Comparison of ENCODE assay signal across 14 cellular contexts in the genomic region with DNA sequence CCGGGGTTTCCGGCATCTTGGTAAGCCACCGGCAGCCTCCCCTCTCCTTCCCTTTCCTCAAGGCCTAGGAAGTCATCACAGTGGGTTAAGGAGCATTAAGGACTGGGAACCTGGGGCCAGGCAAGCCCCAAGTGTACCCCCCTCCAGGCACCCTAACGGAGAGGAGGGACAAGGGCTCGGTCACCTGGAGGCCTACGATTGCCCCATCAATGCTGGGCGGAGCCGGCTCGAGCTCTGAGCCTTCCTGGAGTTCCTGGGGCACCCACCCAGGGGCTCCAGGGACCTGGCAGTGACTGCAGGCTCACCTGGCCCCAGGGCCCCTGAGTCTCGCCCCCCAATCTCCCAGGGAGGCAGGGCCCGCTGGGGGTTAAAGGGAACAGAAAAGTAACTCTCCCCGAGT. TPM values are rescaled to one million over a fixed set of nuclear protein-coding genes. Genes with fewer than 3 reads are reported as not detected.
DNase-seq lines count a peak whose midpoint lies in the region; ATAC-seq and TF ChIP-seq lines count a peak whose summit lies in the region.
"Had no signal": no experiment of that assay in that cellular context is flagged by ENCODE, and none has a peak within 500 bp of the region (broad histone marks: within the 10 kb centered on the region; RNA-seq: fewer than 3 reads in every experiment).

No MANE protein-coding gene starts in this region.

- H3K79me2 ChIP-seq in osteoblast (ENCODE audit: insufficient read depth, low read length), result no peaks in the 10 kb centered on the region

- H3K36me3 Mint-ChIP-seq in dendritic cell treated with granulocyte-macrophage colony-stimulating factor and Interleukin-4, amounts not matched to agents 40 ng/mL and 50 ng/mL, for 4 days (ENCODE audit: low read depth), result no peaks in the 10 kb centered on the region
- H3K36me3 Mint-ChIP-seq: CD4-positive, CD25-positive, alpha-beta regulatory T cell; IgD-negative memory B cell had no signal

- H3K27ac ChIP-seq in BLaER1 treated with 17β-estradiol and CSF1 and Interleukin-3, amounts not matched to agents 10 nM and 100 nM, result peak overlapping the region in 4 of 11 experiments; percentile 12 to 53 (median 24); a peak in 6 of 22 replicates
- H3K27ac ChIP-seq in HEK293 (ENCODE audit: extremely low read depth, low read depth, low read length), result no peak overlapping the region
- no peak overlapping the region for H3K27ac ChIP-seq in osteoblast (ENCODE audit: low read depth, low read length)
- H3K27ac ChIP-seq in heart left ventricle, result no peak overlapping the region
- no peak overlapping the region for H3K27ac ChIP-seq in coronary artery

- no peak for ATAC-seq in heart left ventricle

- H3K9ac ChIP-seq in BLaER1 treated with 17β-estradiol and CSF1 and Interleukin-3, amounts not matched to agents 10 nM and 100 nM, result peak overlapping the region in 4 of 11 experiments; percentile 6 to 47 (median 41); a peak in 2 of 22 replicates

- DNase-seq in osteoblast (ENCODE audit: insufficient read length, low spot score, missing footprints) (peak; percentile 22), SHP77 treated with DMSO at 0.1 percent for 48 hours (lab: John Stamatoyannopoulos, UW) (no peak), heart left ventricle (no peak), glomerular visceral epithelial cell (ENCODE audit: extremely low spot score) (no peak), coronary artery (ENCODE audit: low spot score) (no peak)
- DNase-seq: CD4-positive, CD25-positive, alpha-beta regulatory T cell; DMS53; GF-D8; GOT3; KG1 had no signal

- H3K4me2 ChIP-seq in BLaER1 treated with 17β-estradiol and CSF1 and Interleukin-3, amounts not matched to agents 10 nM and 100 nM, result peak overlapping the region; percentile 38 to 90 (median 59); a peak in 21 of 22 replicates
- H3K4me2 ChIP-seq in osteoblast (ENCODE audit: insufficient read depth, low read length), result no peak overlapping the region

- H3K4me1 Mint-ChIP-seq in dendritic cell treated with granulocyte-macrophage colony-stimulating factor and Interleukin-4, amounts not matched to agents 40 ng/mL and 50 ng/mL, for 4 days (ENCODE audit: low read depth), result peaks cover 37% of the 10 kb centered on the region
- H3K4me1 Mint-ChIP-seq: CD4-positive, CD25-positive, alpha-beta regulatory T cell had no signal

- WGBS in heart left ventricle, 4 donors, result 47 to 56% (median 54%) methylated on average over 7 to 12 of the region's 12 CpGs

- peaks cover 53% of the 10 kb centered on the region for H3K27me3 Mint-ChIP-seq in dendritic cell treated with granulocyte-macrophage colony-stimulating factor and Interleukin-4, amounts not matched to agents 40 ng/mL and 50 ng/mL, for 4 days

- CTCF ChIA-PET in HEK293 (lab: Yijun Ruan, JAX), result no interaction called here

- no peaks in the 10 kb centered on the region for H3K9me3 Mint-ChIP-seq in dendritic cell treated with granulocyte-macrophage colony-stimulating factor and Interleukin-4, amounts not matched to agents 40 ng/mL and 50 ng/mL, for 4 days
- H3K9me3 Mint-ChIP-seq: IgD-negative memory B cell had no signal

- intact Hi-C loops in dendritic cell treated with granulocyte-macrophage colony-stimulating factor and Interleukin-4, amounts not matched to agents 40 ng/mL and 50 ng/mL, for 4 days (cut with micrococcal nuclease), result no loop called here
- intact Hi-C loops in heart left ventricle (cut with DNase I), result no loop called here

- POLR2A ChIA-PET in HEK293 (lab: Yijun Ruan, JAX), result no interaction called here

- H2AFZ ChIP-seq in osteoblast (ENCODE audit: low read length), result no peak overlapping the region

- no peak overlapping the region for H3K4me3 Mint-ChIP-seq in dendritic cell treated with granulocyte-macrophage colony-stimulating factor and Interleukin-4, amounts not matched to agents 40 ng/mL and 50 ng/mL, for 4 days
- H3K4me3 Mint-ChIP-seq: CD4-positive, CD25-positive, alpha-beta regulatory T cell; IgD-negative memory B cell had no signal

- no peak for TF ChIP-seq POLR2A in heart left ventricle (IDR thresholded peaks at IDR 0.05)

- H4K20me1 ChIP-seq in BLaER1 treated with 17β-estradiol and CSF1 and Interleukin-3, amounts not matched to agents 10 nM and 100 nM, result no peaks in the 10 kb centered on the region
- H4K20me1 ChIP-seq in osteoblast (ENCODE audit: insufficient read depth, low read length), result no peaks in the 10 kb centered on the region

- H3K27ac Mint-ChIP-seq in dendritic cell treated with granulocyte-macrophage colony-stimulating factor and Interleukin-4, amounts not matched to agents 40 ng/mL and 50 ng/mL, for 4 days, result peak overlapping the region; percentile 52
- H3K27ac Mint-ChIP-seq: CD4-positive, CD25-positive, alpha-beta regulatory T cell; IgD-negative memory B cell had no signal

- no peaks in the 10 kb centered on the region for H3K9me3 ChIP-seq in BLaER1 treated with 17β-estradiol and CSF1 and Interleukin-3, amounts not matched to agents 10 nM and 100 nM (replicated peaks in 1 of 11)
- H3K9me3 ChIP-seq in HEK293 (ENCODE audit: control insufficient read depth, insufficient read depth, low read depth, low read length), result no peaks in the 10 kb centered on the region
- no peaks in the 10 kb centered on the region for H3K9me3 ChIP-seq in osteoblast (ENCODE audit: low read depth, low read length)
- H3K9me3 ChIP-seq in heart left ventricle, result no peaks in the 10 kb centered on the region

- no peaks in the 10 kb centered on the region for H3K36me3 ChIP-seq in BLaER1 treated with 17β-estradiol and CSF1 and Interleukin-3, amounts not matched to agents 10 nM and 100 nM
- no peaks in the 10 kb centered on the region for H3K36me3 ChIP-seq in HEK293 (ENCODE audit: control insufficient read depth in 2 of 2, insufficient read depth in 1 of 2, low read length in 2 of 2)
- no peaks in the 10 kb centered on the region for H3K36me3 ChIP-seq in osteoblast (ENCODE audit: insufficient read depth, low read length)
- no peaks in the 10 kb centered on the region for H3K36me3 ChIP-seq in heart left ventricle

- H3K4me1 ChIP-seq in BLaER1 treated with 17β-estradiol and CSF1 and Interleukin-3, amounts not matched to agents 10 nM and 100 nM, result peaks cover 22 to 33% (median 28%) of the 10 kb centered on the region in 10 experiments
- H3K4me1 ChIP-seq in HEK293 (ENCODE audit: control insufficient read depth, insufficient read depth, low read length) (no peaks in the 10 kb centered on the region), osteoblast (ENCODE audit: insufficient read depth, low read length) (peaks cover 6% of the 10 kb centered on the region), heart left ventricle (peaks cover 0 to 13% (median 0%) of the 10 kb centered on the region in 12 donors)

- H3K4me3 ChIP-seq in BLaER1 treated with 17β-estradiol and CSF1 and Interleukin-3, amounts not matched to agents 10 nM and 100 nM, result no peak overlapping the region
- H3K4me3 ChIP-seq in HEK293 (ENCODE audit: low read depth, low read length) (no peak overlapping the region), osteoblast (ENCODE audit: insufficient read depth, low read length) (no peak overlapping the region), heart left ventricle (no peak overlapping the region), coronary artery (no peak overlapping the region)

- H3K27me3 ChIP-seq in BLaER1 treated with 17β-estradiol and CSF1 and Interleukin-3, amounts not matched to agents 10 nM and 100 nM, result peaks cover 0 to 24% (median 20%) of the 10 kb centered on the region in 11 experiments; a peak in 20 of 22 replicates
- H3K27me3 ChIP-seq in osteoblast (ENCODE audit: insufficient read depth, low read length) (peaks cover 16% of the 10 kb centered on the region), heart left ventricle (peaks cover 0 to 44% (median 15%) of the 10 kb centered on the region in 9 donors)

- TF ChIP-seq CTCF in HEK293 (tag by site-specific recombination; IDR thresholded peaks at IDR 0.05) (no peak), osteoblast (IDR thresholded peaks at IDR 0.05; ENCODE audit: extremely low read depth, low read depth, low read length) (no peak), heart left ventricle (IDR thresholded peaks at IDR 0.05) (no peak), coronary artery (IDR thresholded peaks at IDR 0.05) (no peak)

TF ChIP-seq in HEK293, 187 proteins besides CTCF, POLR2A, EP300 and RAD21:
- TF ChIP-seq, protein P1, sequence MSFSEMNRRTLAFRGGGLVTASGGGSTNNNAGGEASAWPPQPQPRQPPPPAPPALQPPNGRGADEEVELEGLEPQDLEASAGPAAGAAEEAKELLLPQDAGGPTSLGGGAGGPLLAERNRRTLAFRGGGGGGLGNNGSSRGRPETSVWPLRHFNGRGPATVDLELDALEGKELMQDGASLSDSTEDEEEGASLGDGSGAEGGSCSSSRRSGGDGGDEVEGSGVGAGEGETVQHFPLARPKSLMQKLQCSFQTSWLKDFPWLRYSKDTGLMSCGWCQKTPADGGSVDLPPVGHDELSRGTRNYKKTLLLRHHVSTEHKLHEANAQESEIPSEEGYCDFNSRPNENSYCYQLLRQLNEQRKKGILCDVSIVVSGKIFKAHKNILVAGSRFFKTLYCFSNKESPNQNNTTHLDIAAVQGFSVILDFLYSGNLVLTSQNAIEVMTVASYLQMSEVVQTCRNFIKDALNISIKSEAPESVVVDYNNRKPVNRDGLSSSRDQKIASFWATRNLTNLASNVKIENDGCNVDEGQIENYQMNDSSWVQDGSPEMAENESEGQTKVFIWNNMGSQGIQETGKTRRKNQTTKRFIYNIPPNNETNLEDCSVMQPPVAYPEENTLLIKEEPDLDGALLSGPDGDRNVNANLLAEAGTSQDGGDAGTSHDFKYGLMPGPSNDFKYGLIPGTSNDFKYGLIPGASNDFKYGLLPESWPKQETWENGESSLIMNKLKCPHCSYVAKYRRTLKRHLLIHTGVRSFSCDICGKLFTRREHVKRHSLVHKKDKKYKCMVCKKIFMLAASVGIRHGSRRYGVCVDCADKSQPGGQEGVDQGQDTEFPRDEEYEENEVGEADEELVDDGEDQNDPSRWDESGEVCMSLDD (tag by site-specific recombination; IDR thresholded peaks at IDR 0.05), result no peak
- TF ChIP-seq ZIC2 (tag by site-specific recombination; IDR thresholded peaks at IDR 0.05) (peak; percentile 41), ZNF426 (tag by site-specific recombination; IDR thresholded peaks at IDR 0.05) (no peak), ZNF571 (tag by site-specific recombination; IDR thresholded peaks at IDR 0.05) (no peak)

RNA-seq across cellular contexts. Expression of a gene that starts 34.5 kb away (rescaled TPM):
- total RNA-seq in osteoblast (393 and 412 TPM in 2 replicates), heart left ventricle (100 to 1,000 TPM in 3 of 9 donors, 10 to 100 TPM in 6; 73.6 to 206 (median 89.4) TPM)
- 100 to 1,000 TPM in 1 of 2 donors, 10 to 100 TPM in 1; 75.7 to 192 TPM for polyA plus RNA-seq in heart left ventricle

RNA-seq across cellular contexts. Expression of a gene that starts 56.6 kb away (rescaled TPM):
- total RNA-seq in osteoblast (15.9 and 16.3 TPM in 2 replicates), heart left ventricle (10 to 100 TPM in 3 of 9 donors, 1 to 10 TPM in 6; 5.6 to 12.1 (median 8.3) TPM)
- polyA plus RNA-seq in heart left ventricle, result 1 to 10 TPM; 3.5 to 4.7 TPM
